2 cellular contexts compared by ENCODE assay signal in the genomic region with DNA sequence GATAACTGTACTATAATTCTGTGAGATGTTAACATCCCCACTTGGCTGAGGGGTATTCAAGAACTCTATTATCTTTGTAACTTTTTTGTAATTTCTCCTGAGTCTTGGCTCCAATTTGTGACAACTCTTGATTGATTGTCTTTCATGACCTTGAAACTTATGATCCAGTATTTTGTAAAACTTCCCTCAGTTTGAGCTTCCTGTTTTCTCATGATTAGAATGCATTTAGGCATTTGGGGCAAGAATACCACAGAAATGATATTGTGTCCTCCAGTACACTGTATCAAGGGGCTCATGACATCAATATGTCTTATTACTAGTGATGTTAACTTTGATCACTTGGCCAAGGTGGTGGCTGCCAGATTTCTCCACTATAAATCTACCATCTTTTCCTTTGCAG.
A peak's percentile ranks its signal among the peaks of the same experiment; 100 is the strongest.
TF ChIP-seq lines count a peak whose summit lies in the region.

No MANE protein-coding gene starts in this region.

TF ChIP-seq in A549, 52 proteins besides CTCF, POLR2A, EP300 and RAD21:
- no peak for TF ChIP-seq FOSL2 (IDR thresholded peaks at IDR 0.05)
- no peak for TF ChIP-seq FOSL2 (CRISPR knock-in tag; IDR thresholded peaks at IDR 0.05)
- TF ChIP-seq, protein P1, sequence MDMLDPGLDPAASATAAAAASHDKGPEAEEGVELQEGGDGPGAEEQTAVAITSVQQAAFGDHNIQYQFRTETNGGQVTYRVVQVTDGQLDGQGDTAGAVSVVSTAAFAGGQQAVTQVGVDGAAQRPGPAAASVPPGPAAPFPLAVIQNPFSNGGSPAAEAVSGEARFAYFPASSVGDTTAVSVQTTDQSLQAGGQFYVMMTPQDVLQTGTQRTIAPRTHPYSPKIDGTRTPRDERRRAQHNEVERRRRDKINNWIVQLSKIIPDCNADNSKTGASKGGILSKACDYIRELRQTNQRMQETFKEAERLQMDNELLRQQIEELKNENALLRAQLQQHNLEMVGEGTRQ (IDR thresholded peaks at IDR 0.05): no peak
- no peak for TF ChIP-seq ZNF302 (CRISPR knock-in tag; IDR thresholded peaks at IDR 0.05)
- TF ChIP-seq FOSB (CRISPR knock-in tag; IDR thresholded peaks at IDR 0.05): no peak
- TF ChIP-seq, protein P2, sequence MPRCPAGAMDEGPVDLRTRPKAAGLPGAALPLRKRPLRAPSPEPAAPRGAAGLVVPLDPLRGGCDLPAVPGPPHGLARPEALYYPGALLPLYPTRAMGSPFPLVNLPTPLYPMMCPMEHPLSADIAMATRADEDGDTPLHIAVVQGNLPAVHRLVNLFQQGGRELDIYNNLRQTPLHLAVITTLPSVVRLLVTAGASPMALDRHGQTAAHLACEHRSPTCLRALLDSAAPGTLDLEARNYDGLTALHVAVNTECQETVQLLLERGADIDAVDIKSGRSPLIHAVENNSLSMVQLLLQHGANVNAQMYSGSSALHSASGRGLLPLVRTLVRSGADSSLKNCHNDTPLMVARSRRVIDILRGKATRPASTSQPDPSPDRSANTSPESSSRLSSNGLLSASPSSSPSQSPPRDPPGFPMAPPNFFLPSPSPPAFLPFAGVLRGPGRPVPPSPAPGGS (IDR thresholded peaks at IDR 0.05): no peak
- TF ChIP-seq HDAC2 (IDR thresholded peaks at IDR 0.05): no peak
- no peak for TF ChIP-seq NFE2L2 (conservative IDR thresholded peaks at IDR 0.05; ENCODE audit: low read length)
- TF ChIP-seq ZC3H11A (IDR thresholded peaks at IDR 0.05): no peak
- TF ChIP-seq, protein P3, sequence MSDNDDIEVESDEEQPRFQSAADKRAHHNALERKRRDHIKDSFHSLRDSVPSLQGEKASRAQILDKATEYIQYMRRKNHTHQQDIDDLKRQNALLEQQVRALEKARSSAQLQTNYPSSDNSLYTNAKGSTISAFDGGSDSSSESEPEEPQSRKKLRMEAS (IDR thresholded peaks at IDR 0.05): no peak
- no peak for TF ChIP-seq SREBF2 (IDR thresholded peaks at IDR 0.05)
- no peak for TF ChIP-seq RCOR1 (IDR thresholded peaks at IDR 0.05; ENCODE audit: low read depth, low read length)
- no peak for TF ChIP-seq RARB (CRISPR knock-in tag; IDR thresholded peaks at IDR 0.05)
- no peak for TF ChIP-seq RFX5 (IDR thresholded peaks at IDR 0.05)
- TF ChIP-seq ZFP36 (IDR thresholded peaks at IDR 0.05; ENCODE audit: borderline replicate concordance, partially characterized antibody): no peak
TF ChIP-seq in A549: peak in this region for 0.

TF ChIP-seq in HepG2, 621 proteins besides CTCF, POLR2A, EP300 and RAD21:
- no peak for TF ChIP-seq ZKSCAN1 (IDR thresholded peaks at IDR 0.05; ENCODE audit: low read length)
- TF ChIP-seq KDM1A (CRISPR knock-in tag; IDR thresholded peaks at IDR 0.05): no peak
- 0 out of 2 replicates have a peak, but pooled peaks have one; percentile 23 for TF ChIP-seq HOXA5 (CRISPR knock-in tag; IDR thresholded peaks at IDR 0.05)
- TF ChIP-seq, protein P4, sequence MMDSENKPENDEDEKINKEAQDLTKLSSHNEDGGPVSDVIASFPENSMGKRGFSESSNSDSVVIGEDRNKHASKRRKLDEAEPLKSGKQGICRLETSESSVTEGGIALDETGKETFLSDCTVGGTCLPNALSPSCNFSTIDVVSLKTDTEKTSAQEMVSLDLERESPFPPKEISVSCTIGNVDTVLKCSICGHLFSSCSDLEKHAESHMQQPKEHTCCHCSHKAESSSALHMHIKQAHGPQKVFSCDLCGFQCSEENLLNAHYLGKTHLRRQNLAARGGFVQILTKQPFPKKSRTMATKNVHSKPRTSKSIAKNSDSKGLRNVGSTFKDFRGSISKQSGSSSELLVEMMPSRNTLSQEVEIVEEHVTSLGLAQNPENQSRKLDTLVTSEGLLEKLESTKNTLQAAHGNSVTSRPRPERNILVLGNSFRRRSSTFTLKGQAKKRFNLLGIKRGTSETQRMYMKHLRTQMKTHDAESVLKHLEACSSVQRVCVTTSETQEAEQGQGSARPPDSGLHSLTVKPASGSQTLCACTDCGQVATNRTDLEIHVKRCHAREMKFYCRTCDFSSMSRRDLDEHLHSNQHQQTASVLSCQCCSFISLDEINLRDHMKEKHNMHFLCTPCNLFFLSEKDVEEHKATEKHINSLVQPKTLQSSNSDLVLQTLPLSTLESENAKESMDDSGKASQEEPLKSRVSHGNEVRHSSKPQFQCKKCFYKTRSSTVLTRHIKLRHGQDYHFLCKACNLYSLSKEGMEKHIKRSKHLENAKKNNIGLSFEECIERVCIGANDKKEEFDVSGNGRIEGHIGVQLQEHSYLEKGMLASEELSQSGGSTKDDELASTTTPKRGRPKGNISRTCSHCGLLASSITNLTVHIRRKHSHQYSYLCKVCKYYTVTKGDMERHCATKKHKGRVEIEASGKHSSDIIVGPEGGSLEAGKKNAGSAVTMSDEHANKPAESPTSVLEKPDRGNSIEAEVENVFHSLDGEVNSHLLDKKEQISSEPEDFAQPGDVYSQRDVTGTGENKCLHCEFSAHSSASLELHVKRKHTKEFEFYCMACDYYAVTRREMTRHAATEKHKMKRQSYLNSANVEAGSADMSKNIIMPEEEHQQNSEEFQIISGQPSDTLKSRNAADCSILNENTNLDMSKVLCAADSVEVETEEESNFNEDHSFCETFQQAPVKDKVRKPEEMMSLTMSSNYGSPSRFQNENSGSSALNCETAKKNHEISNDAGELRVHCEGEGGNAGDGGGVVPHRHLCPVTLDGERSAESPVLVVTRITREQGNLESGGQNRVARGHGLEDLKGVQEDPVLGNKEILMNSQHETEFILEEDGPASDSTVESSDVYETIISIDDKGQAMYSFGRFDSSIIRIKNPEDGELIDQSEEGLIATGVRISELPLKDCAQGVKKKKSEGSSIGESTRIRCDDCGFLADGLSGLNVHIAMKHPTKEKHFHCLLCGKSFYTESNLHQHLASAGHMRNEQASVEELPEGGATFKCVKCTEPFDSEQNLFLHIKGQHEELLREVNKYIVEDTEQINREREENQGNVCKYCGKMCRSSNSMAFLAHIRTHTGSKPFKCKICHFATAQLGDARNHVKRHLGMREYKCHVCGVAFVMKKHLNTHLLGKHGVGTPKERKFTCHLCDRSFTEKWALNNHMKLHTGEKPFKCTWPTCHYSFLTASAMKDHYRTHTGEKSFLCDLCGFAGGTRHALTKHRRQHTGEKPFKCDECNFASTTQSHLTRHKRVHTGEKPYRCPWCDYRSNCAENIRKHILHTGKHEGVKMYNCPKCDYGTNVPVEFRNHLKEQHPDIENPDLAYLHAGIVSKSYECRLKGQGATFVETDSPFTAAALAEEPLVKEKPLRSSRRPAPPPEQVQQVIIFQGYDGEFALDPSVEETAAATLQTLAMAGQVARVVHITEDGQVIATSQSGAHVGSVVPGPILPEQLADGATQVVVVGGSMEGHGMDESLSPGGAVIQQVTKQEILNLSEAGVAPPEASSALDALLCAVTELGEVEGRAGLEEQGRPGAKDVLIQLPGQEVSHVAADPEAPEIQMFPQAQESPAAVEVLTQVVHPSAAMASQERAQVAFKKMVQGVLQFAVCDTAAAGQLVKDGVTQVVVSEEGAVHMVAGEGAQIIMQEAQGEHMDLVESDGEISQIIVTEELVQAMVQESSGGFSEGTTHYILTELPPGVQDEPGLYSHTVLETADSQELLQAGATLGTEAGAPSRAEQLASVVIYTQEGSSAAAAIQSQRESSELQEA (CRISPR knock-in tag; IDR thresholded peaks at IDR 0.05; ENCODE audit: not compliant biosample characterization): no peak
- TF ChIP-seq, protein P5, sequence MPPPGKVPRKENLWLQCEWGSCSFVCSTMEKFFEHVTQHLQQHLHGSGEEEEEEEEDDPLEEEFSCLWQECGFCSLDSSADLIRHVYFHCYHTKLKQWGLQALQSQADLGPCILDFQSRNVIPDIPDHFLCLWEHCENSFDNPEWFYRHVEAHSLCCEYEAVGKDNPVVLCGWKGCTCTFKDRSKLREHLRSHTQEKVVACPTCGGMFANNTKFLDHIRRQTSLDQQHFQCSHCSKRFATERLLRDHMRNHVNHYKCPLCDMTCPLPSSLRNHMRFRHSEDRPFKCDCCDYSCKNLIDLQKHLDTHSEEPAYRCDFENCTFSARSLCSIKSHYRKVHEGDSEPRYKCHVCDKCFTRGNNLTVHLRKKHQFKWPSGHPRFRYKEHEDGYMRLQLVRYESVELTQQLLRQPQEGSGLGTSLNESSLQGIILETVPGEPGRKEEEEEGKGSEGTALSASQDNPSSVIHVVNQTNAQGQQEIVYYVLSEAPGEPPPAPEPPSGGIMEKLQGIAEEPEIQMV (CRISPR knock-in tag; IDR thresholded peaks at IDR 0.05; ENCODE audit: low read depth): no peak
